In the genomic region with DNA sequence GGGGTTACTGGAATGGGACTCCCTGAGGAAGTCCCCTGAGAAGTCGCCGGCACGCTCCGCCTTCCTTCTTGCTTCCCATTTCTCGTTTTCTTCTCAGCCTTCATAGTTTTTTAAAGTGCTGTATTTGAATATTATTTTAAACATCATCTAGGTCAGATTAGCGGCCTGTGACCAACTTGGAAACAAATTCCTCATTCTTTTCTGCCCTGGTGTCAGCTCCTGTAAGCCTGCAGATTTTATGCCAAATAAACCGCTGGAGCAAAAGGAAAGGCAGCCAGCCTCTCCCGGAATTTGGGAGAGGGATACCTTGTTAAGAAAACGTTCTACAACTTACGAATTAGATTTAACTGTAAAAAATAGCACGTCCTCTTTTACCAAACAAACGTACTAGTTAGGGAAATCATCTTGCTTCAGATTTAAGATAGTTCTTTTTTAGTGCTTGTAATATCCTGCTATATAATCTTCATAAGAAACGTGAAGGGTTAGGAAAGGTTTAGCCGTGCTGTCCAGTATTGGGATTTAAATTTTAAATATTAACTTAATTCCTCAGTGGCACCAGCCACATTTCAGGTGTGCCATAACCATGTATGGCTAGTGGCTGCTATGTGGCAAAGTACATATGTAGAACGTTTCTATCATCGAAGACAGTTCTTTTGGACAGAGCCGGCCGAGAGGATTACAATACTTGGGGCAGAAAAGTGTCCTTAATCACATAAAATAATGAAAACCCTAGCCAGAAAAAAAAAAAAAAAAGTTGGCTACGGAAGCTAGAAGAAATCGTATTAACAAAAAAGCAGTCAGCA, we compare ENCODE assay signal across 8 cellular contexts. TPM values are rescaled to one million over a fixed set of nuclear protein-coding genes. Genes with fewer than 3 reads are reported as not detected.
DNase-seq lines count a peak whose midpoint lies in the region; ATAC-seq and TF ChIP-seq lines count a peak whose summit lies in the region.

No MANE protein-coding gene starts in this region.

- H3K27me3 Mint-ChIP-seq in activated CD8-positive, alpha-beta memory T cell treated with anti-CD3 and anti-CD28 coated beads, Interleukin-2, amount 10 ng/mL, durations not matched to agents 7 days and 5 days, result no peaks in the 10 kb centered on the region

- CTCF ChIA-PET in activated CD8-positive, alpha-beta memory T cell treated with anti-CD3 and anti-CD28 coated beads, Interleukin-2, amount 10 ng/mL, durations not matched to agents 7 days and 5 days (lab: Charles Lee), result interaction anchor here (0.7 to 5.9 kb wide), 7 partner anchors 9 to 141 kb away, joined by 3 to 38 read pairs (median 4); partner anchors contain the start of gene CEP192

- H3K4me3 Mint-ChIP-seq in activated CD8-positive, alpha-beta memory T cell treated with anti-CD3 and anti-CD28 coated beads, Interleukin-2, amount 10 ng/mL, durations not matched to agents 7 days and 5 days, result peak overlapping the region; percentile 85
- H3K4me3 Mint-ChIP-seq in stimulated activated effector memory CD8-positive, alpha-beta T cell treated with anti-CD3 and anti-CD28 coated beads, Interleukin-12 subunit alpha, Interleukin-12 subunit beta, amount 100 ng/mL, for 72 hours, result peak overlapping the region; percentile 80

- H3K4me1 ChIP-seq in hepatocyte (ENCODE audit: insufficient read depth), result peaks cover 6% of the 10 kb centered on the region

- H3K9me2 ChIP-seq in hepatocyte (replicated peaks; ENCODE audit: insufficient read depth), result no peaks in the 10 kb centered on the region

- no peaks in the 10 kb centered on the region for H3K36me3 ChIP-seq in hepatocyte (replicated peaks; ENCODE audit: insufficient read depth, low read depth)

- 31% methylated on average over 20 of the region's 20 CpGs for WGBS in hepatocyte (ENCODE audit: low lambda C conversion rate, missing lambda C conversion rate)

- H3K4me3 ChIP-seq in WI38 (ENCODE audit: low read depth, low read length) (peak overlapping the region; percentile 66), hepatocyte (peak overlapping the region; percentile 16)

- H3K4me1 Mint-ChIP-seq in activated CD8-positive, alpha-beta memory T cell treated with anti-CD3 and anti-CD28 coated beads, Interleukin-2, amount 10 ng/mL, durations not matched to agents 7 days and 5 days, result peaks cover 44% of the 10 kb centered on the region
- H3K4me1 Mint-ChIP-seq in stimulated activated effector memory CD8-positive, alpha-beta T cell treated with anti-CD3 and anti-CD28 coated beads, Interleukin-12 subunit alpha, Interleukin-12 subunit beta, amount 100 ng/mL, for 72 hours, result peaks cover 40% of the 10 kb centered on the region

- ATAC-seq in activated CD8-positive, alpha-beta memory T cell treated with anti-CD3 and anti-CD28 coated beads, Interleukin-2, amount 10 ng/mL, durations not matched to agents 7 days and 5 days, result no peak
- ATAC-seq in stimulated activated effector memory CD8-positive, alpha-beta T cell treated with anti-CD3 and anti-CD28 coated beads, Interleukin-12 subunit alpha, Interleukin-12 subunit beta, amount 100 ng/mL, for 72 hours, result no peak
- ATAC-seq in GM21528 (IDR thresholded peaks at IDR 0.05; ENCODE audit: low FRiP score, unreplicated experiment), result no peak

- peaks cover 8% of the 10 kb centered on the region for H4K20me1 ChIP-seq in hepatocyte (ENCODE audit: insufficient read depth, poor library complexity, severe bottlenecking)

- H3K27ac Mint-ChIP-seq in activated CD8-positive, alpha-beta memory T cell treated with anti-CD3 and anti-CD28 coated beads, Interleukin-2, amount 10 ng/mL, durations not matched to agents 7 days and 5 days, result peak overlapping the region; percentile 92
- H3K27ac Mint-ChIP-seq in stimulated activated effector memory CD8-positive, alpha-beta T cell treated with anti-CD3 and anti-CD28 coated beads, Interleukin-12 subunit alpha, Interleukin-12 subunit beta, amount 100 ng/mL, for 72 hours, result peak overlapping the region; percentile 96

- peak overlapping the region; percentile 54 for H3K27ac ChIP-seq in hepatocyte

- H3K27me3 ChIP-seq in hepatocyte, result no peaks in the 10 kb centered on the region

- no peaks in the 10 kb centered on the region for H3K9me3 ChIP-seq in hepatocyte (ENCODE audit: low read depth)

- no peak for DNase-seq in activated CD8-positive, alpha-beta memory T cell treated with anti-CD3 and anti-CD28 coated beads, Interleukin-2, amount 10 ng/mL, durations not matched to agents 7 days and 5 days
- DNase-seq in activated CD8-positive, alpha-beta memory T cell treated with anti-CD3 and anti-CD28 coated beads, Interleukin-2, amount 50 U/mL, for 48 hours, result no peak
- DNase-seq in hepatocyte (ENCODE audit: low spot score) (no peak), NCI-H524 treated with DMSO at 0.1 percent for 48 hours (lab: John Stamatoyannopoulos, UW) (no peak), AG08396 (ENCODE audit: low spot score) (no peak)
- no peak for DNase-seq in stimulated activated effector memory CD8-positive, alpha-beta T cell treated with anti-CD3 and anti-CD28 coated beads, Interleukin-12 subunit alpha, Interleukin-12 subunit beta, amount 100 ng/mL, for 72 hours (ENCODE audit: low spot score in 2 of 2)

- no peaks in the 10 kb centered on the region for H3K9me3 Mint-ChIP-seq in activated CD8-positive, alpha-beta memory T cell treated with anti-CD3 and anti-CD28 coated beads, Interleukin-2, amount 10 ng/mL, durations not matched to agents 7 days and 5 days (ENCODE audit: low read depth)
- H3K9me3 Mint-ChIP-seq in stimulated activated effector memory CD8-positive, alpha-beta T cell treated with anti-CD3 and anti-CD28 coated beads, Interleukin-12 subunit alpha, Interleukin-12 subunit beta, amount 100 ng/mL, for 72 hours, result no peaks in the 10 kb centered on the region

- peak overlapping the region; percentile 41 for H2AFZ ChIP-seq in hepatocyte

- peak overlapping the region; percentile 72 for H3K4me2 ChIP-seq in hepatocyte

- no peak for TF ChIP-seq CTCF in WI38 (IDR thresholded peaks at IDR 0.05; ENCODE audit: low read depth, low read length)
- TF ChIP-seq CTCF in hepatocyte (IDR thresholded peaks at IDR 0.05; ENCODE audit: poor library complexity), result no peak

- peaks cover 10% of the 10 kb centered on the region for H3K36me3 Mint-ChIP-seq in activated CD8-positive, alpha-beta memory T cell treated with anti-CD3 and anti-CD28 coated beads, Interleukin-2, amount 10 ng/mL, durations not matched to agents 7 days and 5 days
- H3K36me3 Mint-ChIP-seq in stimulated activated effector memory CD8-positive, alpha-beta T cell treated with anti-CD3 and anti-CD28 coated beads, Interleukin-12 subunit alpha, Interleukin-12 subunit beta, amount 100 ng/mL, for 72 hours, result peaks cover 41% of the 10 kb centered on the region

- H3K79me2 ChIP-seq in hepatocyte, result peaks cover 48% of the 10 kb centered on the region

RNA-seq across cellular contexts. Expression of gene PTPN2, which starts 0.7 kb away (rescaled TPM):
- 10 to 100 TPM; 65.4 to 82.7 TPM for total RNA-seq in activated CD8-positive, alpha-beta memory T cell treated with anti-CD3 and anti-CD28 coated beads, Interleukin-2, amount 10 ng/mL, durations not matched to agents 7 days and 5 days
- total RNA-seq in hepatocyte, result 36.7 and 40.3 TPM in 2 replicates
- polyA plus RNA-seq in hepatocyte, result 30.5 and 32.0 TPM in 2 replicates
